1 cellular context compared by ENCODE assay signal in genomic region chr6:30749554-30750378, GRCh38.
TF ChIP-seq lines count a peak whose summit lies in the region.

No MANE protein-coding gene starts in this region.

TF ChIP-seq in GM23338, 12 proteins besides CTCF, POLR2A, EP300 and RAD21 (continued from another document):
- no peak for TF ChIP-seq ZNF462 (CRISPR knock-in tag; IDR thresholded peaks at IDR 0.05)
- TF ChIP-seq JUNB (IDR thresholded peaks at IDR 0.05; ENCODE audit: unreplicated experiment) = no peak
TF ChIP-seq in GM23338: peak in this region for 0.
